In the genomic region with DNA sequence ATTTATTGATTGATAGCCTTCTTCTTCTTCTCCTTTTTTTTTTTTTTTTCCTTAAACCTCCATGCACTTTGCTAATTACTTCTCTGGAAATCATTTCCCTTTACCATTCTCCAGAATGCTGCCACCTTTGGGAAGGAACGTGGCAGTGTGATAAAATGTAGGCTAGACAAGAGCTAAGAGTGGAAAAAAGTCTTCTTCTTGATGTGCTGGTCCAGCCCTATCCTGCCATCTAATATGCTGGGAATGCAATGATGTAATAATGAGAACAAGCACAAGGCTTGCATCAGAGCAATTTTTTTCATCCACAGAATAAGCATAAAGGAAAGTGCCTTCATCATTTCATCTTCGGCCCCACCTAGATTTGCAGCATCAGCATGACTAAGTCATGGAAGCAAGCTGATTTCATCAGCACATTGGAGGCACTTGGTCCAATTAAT, we compare ENCODE assay signal across 10 cellular contexts.
DNase-seq lines count a peak whose midpoint lies in the region; ATAC-seq, FAIRE-seq and TF ChIP-seq lines count a peak whose summit lies in the region.
"Had no signal": no experiment of that assay in that cellular context is flagged by ENCODE, and none has a peak within 500 bp of the region (broad histone marks: within the 10 kb centered on the region; RNA-seq: fewer than 3 reads in every experiment).

No MANE protein-coding gene starts in this region.

- H3K27me3 ChIP-seq in K562 (ENCODE audit: control insufficient read depth in 2 of 2, insufficient read depth in 2 of 2, low read length in 2 of 2), result peaks cover 8 to 15% of the 10 kb centered on the region in 2 experiments

- no peaks in the 10 kb centered on the region for H3K4me1 ChIP-seq in K562 (replicated peaks in 1 of 2; ENCODE audit: control insufficient read depth in 2 of 2, insufficient read depth in 2 of 2, low read length in 2 of 2)

- CTCF ChIA-PET in K562 (lab: Yijun Ruan, JAX; ENCODE audit: low intra/inter-chr PET ratio), result interaction anchor here (0.6 kb wide), 1 partner anchor 77 kb away, joined by 3 read pairs; no protein-coding TSS in a partner anchor

- no peak for FAIRE-seq in K562 (lab: Jason Lieb, UNC)

- no peak overlapping the region for H3K27ac ChIP-seq in K562 (ENCODE audit: extremely low read depth, low read depth, low read length)
- H3K27ac ChIP-seq: skin epidermis had no signal

- no peak for TF ChIP-seq POLR2A in K562 (conservative IDR thresholded peaks at IDR 0.05)

- intact Hi-C loops in K562 (cut with micrococcal nuclease) (no loop called here), left colon (cut with DNase I, micrococcal nuclease) (no loop called here)

- TF ChIP-seq RAD21 in K562 (CRISPR knock-in tag; conservative IDR thresholded peaks at IDR 0.05 in 1 of 2, IDR thresholded peaks at IDR 0.05 in 1 of 2), result no peak

- ATAC-seq in K562 (no peak), left colon (peak; percentile 40), HG02588 (IDR thresholded peaks at IDR 0.05; ENCODE audit: unreplicated experiment) (no peak)

- 0% methylated on average over 2 of the region's 2 CpGs for WGBS in K562 (ENCODE audit: insufficient coverage, low coverage, missing lambda C conversion rate)

- DNase-seq in ACHN, result peak; percentile 20
- peak; percentile 59 for DNase-seq in HS-27A (ENCODE audit: low read depth)
- DNase-seq in K562 (ENCODE audit: extremely low read depth in 1 of 4, low spot score in 3 of 4), result no peak
- DNase-seq in left colon, result peak in 1 of 2 donors; percentile 28
- no peak for DNase-seq in NCI-H128 (lab: John Stamatoyannopoulos, UW; ENCODE audit: unreplicated experiment)
- DNase-seq in stimulated activated CD4-positive, alpha-beta T cell treated with anti-CD3 and anti-CD28 coated beads, Interleukin-2, amount 100 ng/mL, for 24 hours, result no peak
- DNase-seq in stimulated activated naive CD4-positive, alpha-beta T cell (lab: John Stamatoyannopoulos, UW), result no peak
- DNase-seq: DND-41 had no signal

- 0 out of 6 replicates have a peak, but pooled peaks of 1 of the 3 experiments have one; percentile 9 for TF ChIP-seq CTCF in K562 (IDR thresholded peaks at IDR 0.05 in 2 of 3, conservative IDR thresholded peaks at IDR 0.05 in 1 of 3; ENCODE audit: insufficient read depth in 2 of 3, low read depth in 1 of 3, low read length in 3 of 3)

- H3K4me3 ChIP-seq in K562, result no peak overlapping the region
- H3K4me3 ChIP-seq: skin epidermis had no signal

- H3K79me2 ChIP-seq in K562 (ENCODE audit: control insufficient read depth, insufficient read depth, low read length), result no peaks in the 10 kb centered on the region

- no peaks in the 10 kb centered on the region for H3K9me3 ChIP-seq in K562 (replicated peaks; ENCODE audit: control insufficient read depth, insufficient read depth, low read depth, low read length)

- TF ChIP-seq EP300 in K562 (IDR thresholded peaks at IDR 0.05; ENCODE audit: low read length), result no peak

- H3K9me1 ChIP-seq in K562 (ENCODE audit: control insufficient read depth, insufficient read depth, low read length), result no peaks in the 10 kb centered on the region

- POLR2A ChIA-PET in K562 (lab: Yijun Ruan, JAX), result interaction anchor here (0.6 kb wide), 1 partner anchor 9 kb away, joined by 3 read pairs; no protein-coding TSS in a partner anchor

- no peak overlapping the region for H2AFZ ChIP-seq in K562 (ENCODE audit: low read depth, low read length)

- H3K36me3 ChIP-seq in K562 (ENCODE audit: control insufficient read depth, insufficient read depth, low read length), result no peaks in the 10 kb centered on the region

- BruUV-seq in K562 (replicated peaks; lab: Mats Ljungman, UMichigan), result no TSS peak

- H3K9ac ChIP-seq in K562 (ENCODE audit: insufficient read depth in 1 of 2, low read depth in 2 of 2, low read length in 2 of 2), result no peak overlapping the region

- no peak overlapping the region for H3K4me2 ChIP-seq in K562 (ENCODE audit: insufficient read depth, low read length)

- no peaks in the 10 kb centered on the region; the same call in 1 of the 2 replicates for H4K20me1 ChIP-seq in K562 (replicated peaks; ENCODE audit: control insufficient read depth, insufficient read depth, low read length)

- in situ Hi-C loops in ACHN (cut with HindIII; ENCODE audit: low pct_ligation_motif_present, low pct_unique_long_range_greater_than_20kb, low sequenced_read_pairs) (no loop called here), K562 (cut with MboI) (no loop called here)

TF ChIP-seq in K562, 482 proteins besides CTCF, POLR2A, EP300 and RAD21:
- TF ChIP-seq, protein P1, sequence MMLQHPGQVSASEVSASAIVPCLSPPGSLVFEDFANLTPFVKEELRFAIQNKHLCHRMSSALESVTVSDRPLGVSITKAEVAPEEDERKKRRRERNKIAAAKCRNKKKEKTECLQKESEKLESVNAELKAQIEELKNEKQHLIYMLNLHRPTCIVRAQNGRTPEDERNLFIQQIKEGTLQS (IDR thresholded peaks at IDR 0.05), result peak; percentile 38; the same call in 1 of the 2 replicates
- TF ChIP-seq, protein P1 (CRISPR knock-in tag; conservative IDR thresholded peaks at IDR 0.05), result no peak
- peak; percentile 75 for TF ChIP-seq C11orf30 (IDR thresholded peaks at IDR 0.05; ENCODE audit: low read depth)
- no peak for TF ChIP-seq CBX1 (IDR thresholded peaks at IDR 0.05; ENCODE audit: low read depth)
- 0 out of 2 replicates have a peak, but pooled peaks have one; percentile 34 for TF ChIP-seq MAFK (IDR thresholded peaks at IDR 0.05; ENCODE audit: low read length)
- no peak for TF ChIP-seq KDM4B (IDR thresholded peaks at IDR 0.05; ENCODE audit: borderline replicate concordance in 2 of 2, low read depth in 1 of 2)
- peak; percentile 79 for TF ChIP-seq MAFG (tag; conservative IDR thresholded peaks at IDR 0.05)
- TF ChIP-seq MAFF (IDR thresholded peaks at IDR 0.05; ENCODE audit: low read length), result peak; percentile 27; the same call in 1 of the 2 replicates
- peak; percentile 71 for TF ChIP-seq ZNF316 (IDR thresholded peaks at IDR 0.05)

Comparison
In these comparisons a context has a peak if more than half of its experiments do, and no peak if none do; other contexts are left out.
1. DNase-seq: peak in ACHN (single experiment) and HS-27A (single experiment); none in K562 (0 of 4), NCI-H128 (single experiment), stimulated activated CD4-positive, alpha-beta T cell treated with anti-CD3 and anti-CD28 coated beads, Interleukin-2, amount 100 ng/mL, for 24 hours (0 of 2) and stimulated activated naive CD4-positive, alpha-beta T cell (0 of 6).